ENCODE assay signal across 1 cellular context in the genomic region with DNA sequence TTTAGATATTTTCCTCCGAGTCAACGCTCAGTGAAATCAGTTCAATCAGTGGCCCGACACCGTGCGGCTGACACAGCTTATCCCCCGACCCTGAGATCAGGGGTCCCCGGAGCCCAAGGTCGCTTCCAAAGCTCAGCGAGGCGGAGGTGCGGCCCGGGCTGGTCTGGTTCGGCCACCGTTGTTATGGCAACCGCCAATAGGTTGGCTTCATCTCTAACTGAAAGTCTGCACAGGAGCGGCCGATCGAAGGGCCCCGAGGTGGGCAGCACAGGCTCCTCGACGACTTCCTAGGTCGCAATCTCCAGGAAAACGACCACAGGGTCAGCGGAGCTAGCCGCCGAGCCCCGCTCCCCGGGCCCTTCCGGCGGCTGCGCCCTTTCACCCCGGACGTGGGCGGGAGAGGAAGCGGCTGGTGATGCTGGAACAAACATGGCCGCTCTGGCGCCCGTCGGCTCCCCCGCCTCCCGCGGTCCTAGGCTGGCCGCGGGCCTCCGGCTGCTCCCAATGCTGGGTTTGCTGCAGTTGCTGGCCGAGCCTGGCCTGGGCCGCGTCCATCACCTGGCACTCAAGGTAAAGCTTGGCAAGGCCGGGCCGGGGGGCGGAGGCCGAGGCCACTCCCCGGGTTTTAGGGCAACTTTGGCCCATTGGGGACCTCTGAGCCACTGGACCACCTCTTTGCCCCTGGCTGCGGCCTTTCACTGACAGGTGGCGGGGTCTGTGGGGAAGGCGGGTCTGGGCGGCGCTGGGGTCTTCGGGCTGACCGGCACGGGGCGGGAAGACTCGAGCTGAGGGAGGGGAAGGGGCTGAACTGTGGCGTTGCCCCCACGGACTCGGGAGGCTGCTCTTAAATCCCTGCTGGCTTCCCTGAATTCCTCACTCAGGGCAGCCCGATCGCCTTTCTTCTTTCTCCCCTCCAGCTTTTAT.
TF ChIP-seq lines count a peak whose summit lies in the region.

Gene GPR107 (plus strand): TSS at position 403 of the 924 bp plus-strand sequence. CDS start 27 bp downstream, at position 430.

TF ChIP-seq in HepG2, 621 proteins besides CTCF, POLR2A, EP300 and RAD21 (continued from another document and continues in another):
- TF ChIP-seq ZBTB2 (CRISPR knock-in tag; IDR thresholded peaks at IDR 0.05; ENCODE audit: low read depth) (no peak), GATAD1 (CRISPR knock-in tag; IDR thresholded peaks at IDR 0.05) (peak; percentile 89), ZNF343 (CRISPR knock-in tag; IDR thresholded peaks at IDR 0.05) (no peak), RNF2 (conservative IDR thresholded peaks at IDR 0.05; ENCODE audit: low read depth) (no peak), NFYC (CRISPR knock-in tag; IDR thresholded peaks at IDR 0.05) (no peak; the same call in 1 of the 2 replicates), ZKSCAN1 (IDR thresholded peaks at IDR 0.05; ENCODE audit: low read length) (no peak), ZZZ3 (CRISPR knock-in tag; IDR thresholded peaks at IDR 0.05; ENCODE audit: borderline replicate concordance) (no peak), MTF1 (CRISPR knock-in tag; IDR thresholded peaks at IDR 0.05) (0 out of 2 replicates have a peak, but pooled peaks have one; percentile 65), ISL2 (CRISPR knock-in tag; IDR thresholded peaks at IDR 0.05) (no peak; the same call in 1 of the 2 replicates), MTF2 (CRISPR knock-in tag; IDR thresholded peaks at IDR 0.05; ENCODE audit: borderline replicate concordance) (no peak), SP5 (CRISPR knock-in tag; IDR thresholded peaks at IDR 0.05; ENCODE audit: borderline replicate concordance, low read depth) (peak; percentile 60; the same call in 1 of the 2 replicates), MIER3 (CRISPR knock-in tag; IDR thresholded peaks at IDR 0.05; ENCODE audit: borderline replicate concordance) (no peak), FOXO1 (CRISPR knock-in tag; IDR thresholded peaks at IDR 0.05) (peak; percentile 46; the same call in 1 of the 2 replicates), WIZ (CRISPR knock-in tag; IDR thresholded peaks at IDR 0.05) (no peak), ZNF883 (CRISPR knock-in tag; IDR thresholded peaks at IDR 0.05; ENCODE audit: not compliant biosample characterization) (peak; percentile 67), NR2F6 (IDR thresholded peaks at IDR 0.05) (peak; percentile 54), NR2F6 (CRISPR knock-in tag; IDR thresholded peaks at IDR 0.05) (peak; percentile 55; the same call in 1 of the 2 replicates), NFKB2 (CRISPR knock-in tag; IDR thresholded peaks at IDR 0.05; ENCODE audit: borderline replicate concordance) (peak; percentile 84), RERE (CRISPR knock-in tag; IDR thresholded peaks at IDR 0.05; ENCODE audit: low read depth) (no peak), MAFF (IDR thresholded peaks at IDR 0.05; ENCODE audit: low read depth, low read length) (no peak), SMARCE1 (IDR thresholded peaks at IDR 0.05; ENCODE audit: borderline replicate concordance) (no peak), TBX3 (IDR thresholded peaks at IDR 0.05; ENCODE audit: borderline replicate concordance) (no peak), ZNF614 (CRISPR knock-in tag; IDR thresholded peaks at IDR 0.05; ENCODE audit: borderline replicate concordance) (peak; percentile 38; the same call in 1 of the 2 replicates), RXRA (CRISPR knock-in tag; IDR thresholded peaks at IDR 0.05) (peak; percentile 83; the same call in 1 of the 2 replicates), HNRNPH1 (optimal IDR thresholded peaks at IDR 0.05; ENCODE audit: low read depth, low read length) (no peak), ZSCAN9 (CRISPR knock-in tag; IDR thresholded peaks at IDR 0.05; ENCODE audit: borderline replicate concordance) (no peak)
- TF ChIP-seq, protein P1, sequence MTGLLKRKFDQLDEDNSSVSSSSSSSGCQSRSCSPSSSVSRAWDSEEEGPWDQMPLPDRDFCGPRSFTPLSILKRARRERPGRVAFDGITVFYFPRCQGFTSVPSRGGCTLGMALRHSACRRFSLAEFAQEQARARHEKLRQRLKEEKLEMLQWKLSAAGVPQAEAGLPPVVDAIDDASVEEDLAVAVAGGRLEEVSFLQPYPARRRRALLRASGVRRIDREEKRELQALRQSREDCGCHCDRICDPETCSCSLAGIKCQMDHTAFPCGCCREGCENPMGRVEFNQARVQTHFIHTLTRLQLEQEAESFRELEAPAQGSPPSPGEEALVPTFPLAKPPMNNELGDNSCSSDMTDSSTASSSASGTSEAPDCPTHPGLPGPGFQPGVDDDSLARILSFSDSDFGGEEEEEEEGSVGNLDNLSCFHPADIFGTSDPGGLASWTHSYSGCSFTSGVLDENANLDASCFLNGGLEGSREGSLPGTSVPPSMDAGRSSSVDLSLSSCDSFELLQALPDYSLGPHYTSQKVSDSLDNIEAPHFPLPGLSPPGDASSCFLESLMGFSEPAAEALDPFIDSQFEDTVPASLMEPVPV (CRISPR knock-in tag; IDR thresholded peaks at IDR 0.05) = no peak
- TF ChIP-seq, protein P2, sequence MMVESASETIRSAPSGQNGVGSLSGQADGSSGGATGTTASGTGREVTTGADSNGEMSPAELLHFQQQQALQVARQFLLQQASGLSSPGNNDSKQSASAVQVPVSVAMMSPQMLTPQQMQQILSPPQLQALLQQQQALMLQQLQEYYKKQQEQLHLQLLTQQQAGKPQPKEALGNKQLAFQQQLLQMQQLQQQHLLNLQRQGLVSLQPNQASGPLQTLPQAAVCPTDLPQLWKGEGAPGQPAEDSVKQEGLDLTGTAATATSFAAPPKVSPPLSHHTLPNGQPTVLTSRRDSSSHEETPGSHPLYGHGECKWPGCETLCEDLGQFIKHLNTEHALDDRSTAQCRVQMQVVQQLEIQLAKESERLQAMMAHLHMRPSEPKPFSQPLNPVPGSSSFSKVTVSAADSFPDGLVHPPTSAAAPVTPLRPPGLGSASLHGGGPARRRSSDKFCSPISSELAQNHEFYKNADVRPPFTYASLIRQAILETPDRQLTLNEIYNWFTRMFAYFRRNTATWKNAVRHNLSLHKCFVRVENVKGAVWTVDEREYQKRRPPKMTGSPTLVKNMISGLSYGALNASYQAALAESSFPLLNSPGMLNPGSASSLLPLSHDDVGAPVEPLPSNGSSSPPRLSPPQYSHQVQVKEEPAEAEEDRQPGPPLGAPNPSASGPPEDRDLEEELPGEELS (CRISPR knock-in tag; IDR thresholded peaks at IDR 0.05) = 0 out of 2 replicates have a peak, but pooled peaks have one; percentile 16
- TF ChIP-seq, protein P3, sequence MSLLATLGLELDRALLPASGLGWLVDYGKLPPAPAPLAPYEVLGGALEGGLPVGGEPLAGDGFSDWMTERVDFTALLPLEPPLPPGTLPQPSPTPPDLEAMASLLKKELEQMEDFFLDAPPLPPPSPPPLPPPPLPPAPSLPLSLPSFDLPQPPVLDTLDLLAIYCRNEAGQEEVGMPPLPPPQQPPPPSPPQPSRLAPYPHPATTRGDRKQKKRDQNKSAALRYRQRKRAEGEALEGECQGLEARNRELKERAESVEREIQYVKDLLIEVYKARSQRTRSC (CRISPR knock-in tag; IDR thresholded peaks at IDR 0.05; ENCODE audit: low read depth) = no peak
- TF ChIP-seq, protein P4, sequence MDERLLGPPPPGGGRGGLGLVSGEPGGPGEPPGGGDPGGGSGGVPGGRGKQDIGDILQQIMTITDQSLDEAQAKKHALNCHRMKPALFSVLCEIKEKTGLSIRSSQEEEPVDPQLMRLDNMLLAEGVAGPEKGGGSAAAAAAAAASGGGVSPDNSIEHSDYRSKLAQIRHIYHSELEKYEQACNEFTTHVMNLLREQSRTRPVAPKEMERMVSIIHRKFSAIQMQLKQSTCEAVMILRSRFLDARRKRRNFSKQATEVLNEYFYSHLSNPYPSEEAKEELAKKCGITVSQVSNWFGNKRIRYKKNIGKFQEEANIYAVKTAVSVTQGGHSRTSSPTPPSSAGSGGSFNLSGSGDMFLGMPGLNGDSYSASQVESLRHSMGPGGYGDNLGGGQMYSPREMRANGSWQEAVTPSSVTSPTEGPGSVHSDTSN (CRISPR knock-in tag; IDR thresholded peaks at IDR 0.05) = no peak
- TF ChIP-seq, protein P5, sequence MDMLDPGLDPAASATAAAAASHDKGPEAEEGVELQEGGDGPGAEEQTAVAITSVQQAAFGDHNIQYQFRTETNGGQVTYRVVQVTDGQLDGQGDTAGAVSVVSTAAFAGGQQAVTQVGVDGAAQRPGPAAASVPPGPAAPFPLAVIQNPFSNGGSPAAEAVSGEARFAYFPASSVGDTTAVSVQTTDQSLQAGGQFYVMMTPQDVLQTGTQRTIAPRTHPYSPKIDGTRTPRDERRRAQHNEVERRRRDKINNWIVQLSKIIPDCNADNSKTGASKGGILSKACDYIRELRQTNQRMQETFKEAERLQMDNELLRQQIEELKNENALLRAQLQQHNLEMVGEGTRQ (IDR thresholded peaks at IDR 0.05; ENCODE audit: low read depth, low read length) = no peak
- TF ChIP-seq, protein P5 (CRISPR knock-in tag; IDR thresholded peaks at IDR 0.05; ENCODE audit: borderline replicate concordance) = no peak
- TF ChIP-seq, protein P6, sequence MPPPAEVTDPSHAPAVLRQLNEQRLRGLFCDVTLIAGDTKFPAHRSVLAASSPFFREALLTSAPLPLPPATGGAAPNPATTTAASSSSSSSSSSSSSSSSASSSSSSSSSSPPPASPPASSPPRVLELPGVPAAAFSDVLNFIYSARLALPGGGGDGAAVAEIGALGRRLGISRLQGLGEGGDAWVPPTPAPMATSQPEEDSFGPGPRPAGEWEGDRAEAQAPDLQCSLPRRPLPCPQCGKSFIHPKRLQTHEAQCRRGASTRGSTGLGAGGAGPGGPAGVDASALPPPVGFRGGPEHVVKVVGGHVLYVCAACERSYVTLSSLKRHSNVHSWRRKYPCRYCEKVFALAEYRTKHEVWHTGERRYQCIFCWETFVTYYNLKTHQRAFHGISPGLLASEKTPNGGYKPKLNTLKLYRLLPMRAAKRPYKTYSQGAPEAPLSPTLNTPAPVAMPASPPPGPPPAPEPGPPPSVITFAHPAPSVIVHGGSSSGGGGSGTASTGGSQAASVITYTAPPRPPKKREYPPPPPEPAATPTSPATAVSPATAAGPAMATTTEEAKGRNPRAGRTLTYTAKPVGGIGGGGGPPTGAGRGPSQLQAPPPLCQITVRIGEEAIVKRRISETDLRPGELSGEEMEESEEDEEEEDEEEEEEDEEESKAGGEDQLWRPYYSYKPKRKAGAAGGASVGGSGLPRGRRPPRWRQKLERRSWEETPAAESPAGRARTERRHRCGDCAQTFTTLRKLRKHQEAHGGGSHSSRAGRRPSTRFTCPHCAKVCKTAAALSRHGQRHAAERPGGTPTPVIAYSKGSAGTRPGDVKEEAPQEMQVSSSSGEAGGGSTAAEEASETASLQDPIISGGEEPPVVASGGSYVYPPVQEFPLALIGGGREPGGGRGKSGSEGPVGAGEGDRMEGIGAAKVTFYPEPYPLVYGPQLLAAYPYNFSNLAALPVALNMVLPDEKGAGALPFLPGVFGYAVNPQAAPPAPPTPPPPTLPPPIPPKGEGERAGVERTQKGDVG (CRISPR knock-in tag; IDR thresholded peaks at IDR 0.05; ENCODE audit: borderline replicate concordance) = no peak
- TF ChIP-seq, protein P7, sequence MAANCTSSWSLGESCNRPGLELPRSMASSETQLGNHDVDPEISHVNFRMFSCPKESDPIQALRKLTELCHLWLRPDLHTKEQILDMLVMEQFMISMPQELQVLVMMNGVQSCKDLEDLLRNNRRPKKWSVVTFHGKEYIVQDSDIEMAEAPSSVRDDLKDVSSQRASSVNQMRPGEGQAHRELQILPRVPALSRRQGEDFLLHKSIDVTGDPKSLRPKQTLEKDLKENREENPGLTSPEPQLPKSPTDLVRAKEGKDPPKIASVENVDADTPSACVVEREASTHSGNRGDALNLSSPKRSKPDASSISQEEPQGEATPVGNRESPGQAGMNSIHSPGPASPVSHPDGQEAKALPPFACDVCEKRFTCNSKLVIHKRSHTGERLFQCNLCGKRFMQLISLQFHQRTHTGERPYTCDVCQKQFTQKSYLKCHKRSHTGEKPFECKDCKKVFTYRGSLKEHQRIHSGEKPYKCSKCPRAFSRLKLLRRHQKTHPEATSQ (CRISPR knock-in tag; IDR thresholded peaks at IDR 0.05; ENCODE audit: borderline replicate concordance) = 0 out of 2 replicates have a peak, but pooled peaks have one; percentile 34
